19 cellular contexts compared by ENCODE assay signal in the genomic region with DNA sequence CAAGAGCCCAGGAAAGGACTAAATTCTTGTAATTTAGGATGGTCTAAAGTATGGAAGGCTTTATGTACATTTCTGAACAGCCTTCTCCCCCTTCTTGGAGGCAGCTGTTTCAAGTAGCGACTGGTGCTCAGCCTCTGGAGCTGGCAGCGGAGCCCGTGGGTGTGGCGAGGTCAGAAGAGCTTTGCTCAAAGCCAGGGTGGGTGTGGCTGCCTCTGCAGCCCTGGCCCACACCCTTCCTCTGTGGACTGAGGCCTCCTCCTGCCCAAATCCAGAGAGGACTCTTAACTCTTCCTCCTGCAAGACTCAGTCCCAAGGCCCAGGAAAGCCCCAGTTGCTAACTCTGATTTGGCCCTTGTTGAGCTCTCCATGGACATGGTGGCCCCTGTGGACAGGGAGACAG.
DNase-seq lines count a peak whose midpoint lies in the region; ATAC-seq and TF ChIP-seq lines count a peak whose summit lies in the region.
"Had no signal": no experiment of that assay in that cellular context is flagged by ENCODE, and none has a peak within 500 bp of the region (broad histone marks: within the 10 kb centered on the region; RNA-seq: fewer than 3 reads in every experiment).

No MANE protein-coding gene starts in this region.

- ATAC-seq in lower lobe of right lung (peak; percentile 55 to 85), upper lobe of left lung (ENCODE audit: low FRiP score in 2 of 2) (peak; percentile 62 to 87), GM21723 (IDR thresholded peaks at IDR 0.05; ENCODE audit: unreplicated experiment) (no peak)

- no peak for TF ChIP-seq POLR2A in upper lobe of left lung (IDR thresholded peaks at IDR 0.05)

- TF ChIP-seq CTCF in fibroblast of the aortic adventitia (IDR thresholded peaks at IDR 0.05; ENCODE audit: insufficient read depth, low read length) (no peak), lower lobe of right lung (IDR thresholded peaks at IDR 0.05) (no peak), upper lobe of left lung (IDR thresholded peaks at IDR 0.05) (no peak)

- H3K4me3 ChIP-seq in fibroblast of the aortic adventitia (ENCODE audit: low read depth, low read length) (no peak overlapping the region), lower lobe of right lung (no peak overlapping the region), upper lobe of left lung (no peak overlapping the region)
- H3K4me3 ChIP-seq: BLaER1 treated with 17β-estradiol and CSF1 and Interleukin-3, amounts not matched to agents 10 nM and 100 nM; ovary; SJSA1 had no signal

- DNase-seq in NCI-H82 (lab: John Stamatoyannopoulos, UW) (peak; percentile 69), NCI-H82 treated with DMSO at 0.1 percent for 48 hours (lab: John Stamatoyannopoulos, UW; ENCODE audit: unreplicated experiment) (no peak), fibroblast of the aortic adventitia (ENCODE audit: low read depth) (peak; percentile 20), lower lobe of right lung (peak; percentile 60), upper lobe of left lung (peak; percentile 35 to 73), RPMI8226 (no peak), C1 segment of cervical spinal cord (lab: John Stamatoyannopoulos, UW) (no peak)
- DNase-seq: activated CD4-positive, CD25-positive, alpha-beta regulatory T cell treated with anti-CD3 and anti-CD28 coated beads, Interleukin-2, amount 50 U/mL, for 72 hours; brain microvascular endothelial cell; DMS 273 treated with DMSO at 0.1 percent for 48 hours; foreskin melanocyte; H7; NCI-H526 treated with DMSO at 0.1 percent for 48 hours; OCI-M1; ovary; stimulated activated CD4-positive, alpha-beta T cell treated with anti-CD3 and anti-CD28 coated beads, Interleukin-4, amount 100 ng/mL, for 24 hours had no signal

- TF ChIP-seq EP300 in upper lobe of left lung (IDR thresholded peaks at IDR 0.05): no peak

- H3K27ac ChIP-seq in lower lobe of right lung: no peak overlapping the region
- no peak overlapping the region for H3K27ac ChIP-seq in upper lobe of left lung
- H3K27ac ChIP-seq: BLaER1 treated with 17β-estradiol and CSF1 and Interleukin-3, amounts not matched to agents 10 nM and 100 nM; brain microvascular endothelial cell; ovary; SJSA1 had no signal

- H3K36me3 ChIP-seq in lower lobe of right lung: no peaks in the 10 kb centered on the region
- H3K36me3 ChIP-seq in upper lobe of left lung: no peaks in the 10 kb centered on the region
- H3K36me3 ChIP-seq: brain microvascular endothelial cell, ovary, SJSA1 had no signal

- intact Hi-C loops in lower lobe of right lung (cut with DNase I): no loop called here

- no peaks in the 10 kb centered on the region for H3K27me3 ChIP-seq in lower lobe of right lung (ENCODE audit: low read depth)
- H3K27me3 ChIP-seq in upper lobe of left lung: no peaks in the 10 kb centered on the region
- H3K27me3 ChIP-seq: BLaER1 treated with 17β-estradiol and CSF1 and Interleukin-3, amounts not matched to agents 10 nM and 100 nM; brain microvascular endothelial cell; ovary; SJSA1 had no signal

- WGBS in upper lobe of left lung, 2 donors: 29 to 45% methylated on average over 4 of the region's 4 CpGs

- H3K9me3 ChIP-seq in lower lobe of right lung (no peaks in the 10 kb centered on the region), upper lobe of left lung (no peaks in the 10 kb centered on the region)
- H3K9me3 ChIP-seq: BLaER1 treated with 17β-estradiol and CSF1 and Interleukin-3, amounts not matched to agents 10 nM and 100 nM; ovary; SJSA1 had no signal

- H3K4me1 ChIP-seq in lower lobe of right lung: peaks cover 7% of the 10 kb centered on the region
- H3K4me1 ChIP-seq in upper lobe of left lung: peaks cover 0 to 10% (median 7%) of the 10 kb centered on the region in 4 donors

Comparison
In these comparisons a context has a peak if more than half of its experiments do, and no peak if none do; other contexts are left out.
1. DNase-seq: peak in NCI-H82 (single experiment), fibroblast of the aortic adventitia (single experiment), lower lobe of right lung (single experiment) and upper lobe of left lung (2 of 2); none in NCI-H82 treated with DMSO at 0.1 percent for 48 hours (single experiment), RPMI8226 (single experiment) and C1 segment of cervical spinal cord (0 of 14).